1 cellular context compared by ENCODE assay signal in the genomic region with DNA sequence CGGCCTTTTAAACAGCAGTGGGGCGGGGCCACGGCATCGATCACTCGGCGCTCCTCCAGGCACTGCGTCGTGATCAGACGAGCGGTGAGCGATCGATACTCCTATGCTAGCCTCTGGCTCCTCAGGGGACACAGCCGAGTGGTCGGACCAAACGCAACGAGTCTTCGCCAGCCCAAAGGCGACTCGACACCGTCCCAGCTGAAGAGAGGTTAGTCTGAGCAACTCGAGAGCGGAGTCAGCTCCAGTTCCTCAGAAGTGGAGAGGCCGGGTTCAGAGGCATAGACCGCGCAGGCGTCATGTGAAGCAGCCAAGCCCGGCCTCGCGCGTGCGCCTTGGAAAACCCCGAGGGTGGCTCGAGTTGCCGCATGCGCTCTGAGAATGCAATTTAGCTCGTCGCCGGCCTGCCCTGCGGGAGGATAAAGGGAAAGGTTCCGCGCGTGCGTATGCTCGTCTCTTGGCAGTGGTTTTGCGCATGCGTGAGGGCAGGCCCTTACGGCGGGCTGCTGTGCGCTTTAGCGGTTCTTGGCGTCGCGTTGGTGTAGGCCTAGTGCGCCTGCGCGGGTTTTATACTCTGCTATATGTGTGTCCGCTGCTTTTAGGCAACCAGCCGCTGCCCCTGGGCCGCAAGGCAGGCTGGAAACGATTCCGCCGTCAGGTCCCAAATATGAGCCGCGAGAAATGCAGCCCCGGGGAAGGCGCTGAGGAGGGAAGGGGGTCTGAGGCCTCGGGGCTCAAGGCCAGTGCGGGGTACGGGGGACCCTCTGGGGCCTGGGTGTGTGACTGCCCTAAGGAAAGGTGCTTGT.
TF ChIP-seq lines count a peak whose summit lies in the region.

A gene (plus strand): TSS at position 98 of the 803 bp plus-strand sequence. CDS start 6,598 bp downstream, outside the sequence.

TF ChIP-seq in K562, 482 proteins besides CTCF, POLR2A, EP300 and RAD21 (continued from another document and continues in another):
- TF ChIP-seq, protein P1, sequence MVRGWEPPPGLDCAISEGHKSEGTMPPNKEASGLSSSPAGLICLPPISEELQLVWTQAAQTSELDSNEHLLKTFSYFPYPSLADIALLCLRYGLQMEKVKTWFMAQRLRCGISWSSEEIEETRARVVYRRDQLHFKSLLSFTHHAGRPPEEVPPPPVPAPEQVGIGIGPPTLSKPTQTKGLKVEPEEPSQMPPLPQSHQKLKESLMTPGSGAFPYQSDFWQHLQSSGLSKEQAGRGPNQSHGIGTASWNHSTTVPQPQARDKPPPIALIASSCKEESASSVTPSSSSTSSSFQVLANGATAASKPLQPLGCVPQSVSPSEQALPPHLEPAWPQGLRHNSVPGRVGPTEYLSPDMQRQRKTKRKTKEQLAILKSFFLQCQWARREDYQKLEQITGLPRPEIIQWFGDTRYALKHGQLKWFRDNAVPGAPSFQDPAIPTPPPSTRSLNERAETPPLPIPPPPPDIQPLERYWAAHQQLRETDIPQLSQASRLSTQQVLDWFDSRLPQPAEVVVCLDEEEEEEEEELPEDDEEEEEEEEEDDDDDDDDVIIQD (CRISPR knock-in tag; IDR thresholded peaks at IDR 0.05), result no peak
- TF ChIP-seq ZFP1 (CRISPR knock-in tag; IDR thresholded peaks at IDR 0.05) (no peak), BMI1 (IDR thresholded peaks at IDR 0.05; ENCODE audit: low read length) (no peak), ZKSCAN8 (CRISPR knock-in tag; IDR thresholded peaks at IDR 0.05) (no peak), BCL6 (CRISPR knock-in tag; IDR thresholded peaks at IDR 0.05) (no peak), ZNF239 (CRISPR knock-in tag; IDR thresholded peaks at IDR 0.05) (no peak), NR2C1 (IDR thresholded peaks at IDR 0.05) (no peak), NR2C1 (tag; IDR thresholded peaks at IDR 0.05) (no peak), JUND (IDR thresholded peaks at IDR 0.05; ENCODE audit: borderline replicate concordance, low read depth, low read length) (peak; percentile 74), JUND (tag; IDR thresholded peaks at IDR 0.05; ENCODE audit: borderline replicate concordance, low read depth, low read length) (peak; percentile 65; the same call in 2 of the 3 replicates), KLF1 (tag; IDR thresholded peaks at IDR 0.05) (peak; percentile 51; the same call in 1 of the 2 replicates), PTBP1 (IDR thresholded peaks at IDR 0.05; ENCODE audit: low read depth, low read length) (no peak), ZNF445 (CRISPR knock-in tag; IDR thresholded peaks at IDR 0.05; ENCODE audit: low read depth) (no peak), PRPF4 (IDR thresholded peaks at IDR 0.05; ENCODE audit: insufficient read depth, low read depth, low read length, poor library complexity, severe bottlenecking) (no peak), NFIX (CRISPR knock-in tag; IDR thresholded peaks at IDR 0.05; ENCODE audit: low read depth) (no peak), CAMTA2 (CRISPR knock-in tag; conservative IDR thresholded peaks at IDR 0.05) (no peak), MECOM (CRISPR knock-in tag; IDR thresholded peaks at IDR 0.05) (no peak), PHB (CRISPR knock-in tag; IDR thresholded peaks at IDR 0.05) (no peak), HDAC3 (IDR thresholded peaks at IDR 0.05; ENCODE audit: borderline replicate concordance, partially characterized antibody) (no peak), CBFA2T3 (IDR thresholded peaks at IDR 0.05) (no peak), ZNF121 (CRISPR knock-in tag; conservative IDR thresholded peaks at IDR 0.05) (no peak), CXXC5 (CRISPR knock-in tag; IDR thresholded peaks at IDR 0.05) (peak; percentile 93), KDM2B (CRISPR knock-in tag; IDR thresholded peaks at IDR 0.05) (no peak), POLR2AphosphoS5 (IDR thresholded peaks at IDR 0.05; ENCODE audit: control insufficient read depth, insufficient read depth, low read depth, low read length) (peak; percentile 60)
- TF ChIP-seq, protein P2, sequence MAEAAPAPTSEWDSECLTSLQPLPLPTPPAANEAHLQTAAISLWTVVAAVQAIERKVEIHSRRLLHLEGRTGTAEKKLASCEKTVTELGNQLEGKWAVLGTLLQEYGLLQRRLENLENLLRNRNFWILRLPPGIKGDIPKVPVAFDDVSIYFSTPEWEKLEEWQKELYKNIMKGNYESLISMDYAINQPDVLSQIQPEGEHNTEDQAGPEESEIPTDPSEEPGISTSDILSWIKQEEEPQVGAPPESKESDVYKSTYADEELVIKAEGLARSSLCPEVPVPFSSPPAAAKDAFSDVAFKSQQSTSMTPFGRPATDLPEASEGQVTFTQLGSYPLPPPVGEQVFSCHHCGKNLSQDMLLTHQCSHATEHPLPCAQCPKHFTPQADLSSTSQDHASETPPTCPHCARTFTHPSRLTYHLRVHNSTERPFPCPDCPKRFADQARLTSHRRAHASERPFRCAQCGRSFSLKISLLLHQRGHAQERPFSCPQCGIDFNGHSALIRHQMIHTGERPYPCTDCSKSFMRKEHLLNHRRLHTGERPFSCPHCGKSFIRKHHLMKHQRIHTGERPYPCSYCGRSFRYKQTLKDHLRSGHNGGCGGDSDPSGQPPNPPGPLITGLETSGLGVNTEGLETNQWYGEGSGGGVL (CRISPR knock-in tag; IDR thresholded peaks at IDR 0.05), result no peak
- TF ChIP-seq, protein P3, sequence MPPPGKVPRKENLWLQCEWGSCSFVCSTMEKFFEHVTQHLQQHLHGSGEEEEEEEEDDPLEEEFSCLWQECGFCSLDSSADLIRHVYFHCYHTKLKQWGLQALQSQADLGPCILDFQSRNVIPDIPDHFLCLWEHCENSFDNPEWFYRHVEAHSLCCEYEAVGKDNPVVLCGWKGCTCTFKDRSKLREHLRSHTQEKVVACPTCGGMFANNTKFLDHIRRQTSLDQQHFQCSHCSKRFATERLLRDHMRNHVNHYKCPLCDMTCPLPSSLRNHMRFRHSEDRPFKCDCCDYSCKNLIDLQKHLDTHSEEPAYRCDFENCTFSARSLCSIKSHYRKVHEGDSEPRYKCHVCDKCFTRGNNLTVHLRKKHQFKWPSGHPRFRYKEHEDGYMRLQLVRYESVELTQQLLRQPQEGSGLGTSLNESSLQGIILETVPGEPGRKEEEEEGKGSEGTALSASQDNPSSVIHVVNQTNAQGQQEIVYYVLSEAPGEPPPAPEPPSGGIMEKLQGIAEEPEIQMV (tag; conservative IDR thresholded peaks at IDR 0.05; ENCODE audit: low read depth), result no peak
- TF ChIP-seq, protein P4, sequence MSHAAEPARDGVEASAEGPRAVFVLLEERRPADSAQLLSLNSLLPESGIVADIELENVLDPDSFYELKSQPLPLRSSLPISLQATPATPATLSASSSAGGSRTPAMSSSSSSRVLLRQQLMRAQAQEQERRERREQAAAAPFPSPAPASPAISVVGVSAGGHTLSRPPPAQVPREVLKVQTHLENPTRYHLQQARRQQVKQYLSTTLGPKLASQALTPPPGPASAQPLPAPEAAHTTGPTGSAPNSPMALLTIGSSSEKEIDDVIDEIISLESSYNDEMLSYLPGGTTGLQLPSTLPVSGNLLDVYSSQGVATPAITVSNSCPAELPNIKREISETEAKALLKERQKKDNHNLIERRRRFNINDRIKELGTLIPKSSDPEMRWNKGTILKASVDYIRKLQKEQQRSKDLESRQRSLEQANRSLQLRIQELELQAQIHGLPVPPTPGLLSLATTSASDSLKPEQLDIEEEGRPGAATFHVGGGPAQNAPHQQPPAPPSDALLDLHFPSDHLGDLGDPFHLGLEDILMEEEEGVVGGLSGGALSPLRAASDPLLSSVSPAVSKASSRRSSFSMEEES (CRISPR knock-in tag; IDR thresholded peaks at IDR 0.05), result no peak
- TF ChIP-seq, protein P5, sequence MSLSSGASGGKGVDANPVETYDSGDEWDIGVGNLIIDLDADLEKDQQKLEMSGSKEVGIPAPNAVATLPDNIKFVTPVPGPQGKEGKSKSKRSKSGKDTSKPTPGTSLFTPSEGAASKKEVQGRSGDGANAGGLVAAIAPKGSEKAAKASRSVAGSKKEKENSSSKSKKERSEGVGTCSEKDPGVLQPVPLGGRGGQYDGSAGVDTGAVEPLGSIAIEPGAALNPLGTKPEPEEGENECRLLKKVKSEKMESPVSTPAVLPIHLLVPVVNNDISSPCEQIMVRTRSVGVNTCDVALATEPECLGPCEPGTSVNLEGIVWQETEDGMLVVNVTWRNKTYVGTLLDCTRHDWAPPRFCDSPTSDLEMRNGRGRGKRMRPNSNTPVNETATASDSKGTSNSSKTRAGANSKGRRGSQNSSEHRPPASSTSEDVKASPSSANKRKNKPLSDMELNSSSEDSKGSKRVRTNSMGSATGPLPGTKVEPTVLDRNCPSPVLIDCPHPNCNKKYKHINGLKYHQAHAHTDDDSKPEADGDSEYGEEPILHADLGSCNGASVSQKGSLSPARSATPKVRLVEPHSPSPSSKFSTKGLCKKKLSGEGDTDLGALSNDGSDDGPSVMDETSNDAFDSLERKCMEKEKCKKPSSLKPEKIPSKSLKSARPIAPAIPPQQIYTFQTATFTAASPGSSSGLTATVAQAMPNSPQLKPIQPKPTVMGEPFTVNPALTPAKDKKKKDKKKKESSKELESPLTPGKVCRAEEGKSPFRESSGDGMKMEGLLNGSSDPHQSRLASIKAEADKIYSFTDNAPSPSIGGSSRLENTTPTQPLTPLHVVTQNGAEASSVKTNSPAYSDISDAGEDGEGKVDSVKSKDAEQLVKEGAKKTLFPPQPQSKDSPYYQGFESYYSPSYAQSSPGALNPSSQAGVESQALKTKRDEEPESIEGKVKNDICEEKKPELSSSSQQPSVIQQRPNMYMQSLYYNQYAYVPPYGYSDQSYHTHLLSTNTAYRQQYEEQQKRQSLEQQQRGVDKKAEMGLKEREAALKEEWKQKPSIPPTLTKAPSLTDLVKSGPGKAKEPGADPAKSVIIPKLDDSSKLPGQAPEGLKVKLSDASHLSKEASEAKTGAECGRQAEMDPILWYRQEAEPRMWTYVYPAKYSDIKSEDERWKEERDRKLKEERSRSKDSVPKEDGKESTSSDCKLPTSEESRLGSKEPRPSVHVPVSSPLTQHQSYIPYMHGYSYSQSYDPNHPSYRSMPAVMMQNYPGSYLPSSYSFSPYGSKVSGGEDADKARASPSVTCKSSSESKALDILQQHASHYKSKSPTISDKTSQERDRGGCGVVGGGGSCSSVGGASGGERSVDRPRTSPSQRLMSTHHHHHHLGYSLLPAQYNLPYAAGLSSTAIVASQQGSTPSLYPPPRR (CRISPR knock-in tag; IDR thresholded peaks at IDR 0.05; ENCODE audit: borderline replicate concordance), result no peak
- TF ChIP-seq, protein P6, sequence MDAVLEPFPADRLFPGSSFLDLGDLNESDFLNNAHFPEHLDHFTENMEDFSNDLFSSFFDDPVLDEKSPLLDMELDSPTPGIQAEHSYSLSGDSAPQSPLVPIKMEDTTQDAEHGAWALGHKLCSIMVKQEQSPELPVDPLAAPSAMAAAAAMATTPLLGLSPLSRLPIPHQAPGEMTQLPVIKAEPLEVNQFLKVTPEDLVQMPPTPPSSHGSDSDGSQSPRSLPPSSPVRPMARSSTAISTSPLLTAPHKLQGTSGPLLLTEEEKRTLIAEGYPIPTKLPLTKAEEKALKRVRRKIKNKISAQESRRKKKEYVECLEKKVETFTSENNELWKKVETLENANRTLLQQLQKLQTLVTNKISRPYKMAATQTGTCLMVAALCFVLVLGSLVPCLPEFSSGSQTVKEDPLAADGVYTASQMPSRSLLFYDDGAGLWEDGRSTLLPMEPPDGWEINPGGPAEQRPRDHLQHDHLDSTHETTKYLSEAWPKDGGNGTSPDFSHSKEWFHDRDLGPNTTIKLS (IDR thresholded peaks at IDR 0.05; ENCODE audit: borderline replicate concordance, low read depth), result peak; percentile 64; the same call in 1 of the 2 replicates
- TF ChIP-seq, protein P7, sequence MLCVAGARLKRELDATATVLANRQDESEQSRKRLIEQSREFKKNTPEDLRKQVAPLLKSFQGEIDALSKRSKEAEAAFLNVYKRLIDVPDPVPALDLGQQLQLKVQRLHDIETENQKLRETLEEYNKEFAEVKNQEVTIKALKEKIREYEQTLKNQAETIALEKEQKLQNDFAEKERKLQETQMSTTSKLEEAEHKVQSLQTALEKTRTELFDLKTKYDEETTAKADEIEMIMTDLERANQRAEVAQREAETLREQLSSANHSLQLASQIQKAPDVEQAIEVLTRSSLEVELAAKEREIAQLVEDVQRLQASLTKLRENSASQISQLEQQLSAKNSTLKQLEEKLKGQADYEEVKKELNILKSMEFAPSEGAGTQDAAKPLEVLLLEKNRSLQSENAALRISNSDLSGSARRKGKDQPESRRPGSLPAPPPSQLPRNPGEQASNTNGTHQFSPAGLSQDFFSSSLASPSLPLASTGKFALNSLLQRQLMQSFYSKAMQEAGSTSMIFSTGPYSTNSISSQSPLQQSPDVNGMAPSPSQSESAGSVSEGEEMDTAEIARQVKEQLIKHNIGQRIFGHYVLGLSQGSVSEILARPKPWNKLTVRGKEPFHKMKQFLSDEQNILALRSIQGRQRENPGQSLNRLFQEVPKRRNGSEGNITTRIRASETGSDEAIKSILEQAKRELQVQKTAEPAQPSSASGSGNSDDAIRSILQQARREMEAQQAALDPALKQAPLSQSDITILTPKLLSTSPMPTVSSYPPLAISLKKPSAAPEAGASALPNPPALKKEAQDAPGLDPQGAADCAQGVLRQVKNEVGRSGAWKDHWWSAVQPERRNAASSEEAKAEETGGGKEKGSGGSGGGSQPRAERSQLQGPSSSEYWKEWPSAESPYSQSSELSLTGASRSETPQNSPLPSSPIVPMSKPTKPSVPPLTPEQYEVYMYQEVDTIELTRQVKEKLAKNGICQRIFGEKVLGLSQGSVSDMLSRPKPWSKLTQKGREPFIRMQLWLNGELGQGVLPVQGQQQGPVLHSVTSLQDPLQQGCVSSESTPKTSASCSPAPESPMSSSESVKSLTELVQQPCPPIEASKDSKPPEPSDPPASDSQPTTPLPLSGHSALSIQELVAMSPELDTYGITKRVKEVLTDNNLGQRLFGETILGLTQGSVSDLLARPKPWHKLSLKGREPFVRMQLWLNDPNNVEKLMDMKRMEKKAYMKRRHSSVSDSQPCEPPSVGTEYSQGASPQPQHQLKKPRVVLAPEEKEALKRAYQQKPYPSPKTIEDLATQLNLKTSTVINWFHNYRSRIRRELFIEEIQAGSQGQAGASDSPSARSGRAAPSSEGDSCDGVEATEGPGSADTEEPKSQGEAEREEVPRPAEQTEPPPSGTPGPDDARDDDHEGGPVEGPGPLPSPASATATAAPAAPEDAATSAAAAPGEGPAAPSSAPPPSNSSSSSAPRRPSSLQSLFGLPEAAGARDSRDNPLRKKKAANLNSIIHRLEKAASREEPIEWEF (CRISPR knock-in tag; IDR thresholded peaks at IDR 0.05), result no peak
- TF ChIP-seq, protein P8, sequence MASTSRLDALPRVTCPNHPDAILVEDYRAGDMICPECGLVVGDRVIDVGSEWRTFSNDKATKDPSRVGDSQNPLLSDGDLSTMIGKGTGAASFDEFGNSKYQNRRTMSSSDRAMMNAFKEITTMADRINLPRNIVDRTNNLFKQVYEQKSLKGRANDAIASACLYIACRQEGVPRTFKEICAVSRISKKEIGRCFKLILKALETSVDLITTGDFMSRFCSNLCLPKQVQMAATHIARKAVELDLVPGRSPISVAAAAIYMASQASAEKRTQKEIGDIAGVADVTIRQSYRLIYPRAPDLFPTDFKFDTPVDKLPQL (IDR thresholded peaks at IDR 0.05; ENCODE audit: extremely low read depth, insufficient read length), result no peak
